22 cellular contexts compared by ENCODE assay signal in genomic region chr11:90661233-90661632, GRCh38.
DNase-seq lines count a peak whose midpoint lies in the region; ATAC-seq and TF ChIP-seq lines count a peak whose summit lies in the region.
"Had no signal": no experiment of that assay in that cellular context is flagged by ENCODE, and none has a peak within 500 bp of the region (broad histone marks: within the 10 kb centered on the region; RNA-seq: fewer than 3 reads in every experiment).

No MANE protein-coding gene starts in this region.

- H3K9me3 Mint-ChIP-seq in chondrocyte (ENCODE audit: low read depth) (peaks cover 3% of the 10 kb centered on the region), T-cell (peaks cover 3 to 16% (median 13%) of the 10 kb centered on the region in 3 donors)

- TF ChIP-seq CTCF in chondrocyte (IDR thresholded peaks at IDR 0.05), result no peak

- H3K4me3 Mint-ChIP-seq in chondrocyte (ENCODE audit: unreplicated experiment) (no peak overlapping the region), T-cell (no peak overlapping the region)
- H3K4me3 Mint-ChIP-seq: activated T-cell treated with anti-CD3 and anti-CD28 coated beads, Interleukin-2, amount 50 U/mL, for 24 hours; brain had no signal

- DNase-seq in AG08395 (ENCODE audit: low spot score) (no peak), EL (no peak), chondrocyte (ENCODE audit: low spot score) (no peak), T-cell (no peak)
- DNase-seq: activated CD4-positive, alpha-beta T cell treated with anti-CD3 and anti-CD28 coated beads for 4 hours; activated CD8-positive, alpha-beta memory T cell treated with anti-CD3 and anti-CD28 coated beads for 24 hours; activated T-cell treated with anti-CD3 and anti-CD28 coated beads, Interleukin-2, amount 50 U/mL, for 24 hours; GOT3; head of caudate nucleus; kidney glomerular epithelial cell; NCI-H187; NCI-H526 treated with DMSO at 0.1 percent for 48 hours; pancreas; RPMI8226; stimulated activated CD4-positive, alpha-beta T cell treated with anti-CD3 and anti-CD28 coated beads, Interleukin-4, amount 100 ng/mL, for 4 hours; stimulated activated naive CD4-positive, alpha-beta T cell treated with Interleukin-2 at 50 U/mL for 16 hours; T-helper 2 cell; uterus had no signal

- POLR2A ChIA-PET in T-cell (lab: Charles Lee), result no interaction called here

- ATAC-seq in GM18907 (IDR thresholded peaks at IDR 0.05; ENCODE audit: unreplicated experiment) (peak; percentile 85), GM21786 (IDR thresholded peaks at IDR 0.05; ENCODE audit: unreplicated experiment) (peak; percentile 83), HG03175 (IDR thresholded peaks at IDR 0.05; ENCODE audit: unreplicated experiment) (peak; percentile 85), T-cell (replicated peaks in 1 of 4) (no peak)
- ATAC-seq: pancreas had no signal

- H3K27me3 Mint-ChIP-seq in chondrocyte (ENCODE audit: low read depth) (peaks cover 10% of the 10 kb centered on the region), T-cell (no peaks in the 10 kb centered on the region)
- H3K27me3 Mint-ChIP-seq: activated T-cell treated with anti-CD3 and anti-CD28 coated beads, Interleukin-2, amount 50 U/mL, for 24 hours; brain had no signal

- H3K27ac Mint-ChIP-seq in chondrocyte (ENCODE audit: unreplicated experiment) (no peak overlapping the region), T-cell (no peak overlapping the region)
- H3K27ac Mint-ChIP-seq: activated T-cell treated with anti-CD3 and anti-CD28 coated beads, Interleukin-2, amount 50 U/mL, for 24 hours; brain had no signal

- H3K4me1 Mint-ChIP-seq in chondrocyte (ENCODE audit: low read depth), result no peaks in the 10 kb centered on the region
- no peaks in the 10 kb centered on the region for H3K4me1 Mint-ChIP-seq in T-cell
- H3K4me1 Mint-ChIP-seq: brain had no signal

- CTCF ChIA-PET in T-cell (lab: Charles Lee), result no interaction called here

- H3K36me3 Mint-ChIP-seq in chondrocyte (ENCODE audit: low read depth) (no peaks in the 10 kb centered on the region), T-cell (no peaks in the 10 kb centered on the region)
- H3K36me3 Mint-ChIP-seq: brain had no signal

Comparison
In these comparisons a context has a peak if more than half of its experiments do, and no peak if none do; other contexts are left out.
1. ATAC-seq: peak in GM18907 (single experiment), GM21786 (single experiment) and HG03175 (single experiment); none in T-cell (0 of 4).